38 cellular contexts compared by ENCODE assay signal in genomic region chr16:24279982-24280381, GRCh38. TPM values are rescaled to one million over a fixed set of nuclear protein-coding genes. Genes with fewer than 3 reads are reported as not detected.
"Had no signal": no experiment of that assay in that cellular context is flagged by ENCODE, and none has a peak within 500 bp of the region (broad histone marks: within the 10 kb centered on the region; RNA-seq: fewer than 3 reads in every experiment).

No MANE protein-coding gene starts in this region.

- H3K4me3 ChIP-seq: MG63 had no signal

- DNase-seq: Karpas-422, Kasumi-1, MG63, MM.1S, MV-4-11, NCI-H1048, NCI-H1092, NCI-H1092 treated with DMSO at 0.1 percent for 48 hours, NCI-H1105, NCI-H1105 treated with DMSO at 0.1 percent for 48 hours, NCI-H1417, NCI-H1417 treated with DMSO at 0.1 percent for 48 hours, NCI-H1436, NCI-H1436 treated with DMSO at 0.1 percent for 48 hours, NCI-H146, NCI-H1694, NCI-H1694 treated with DMSO at 0.1 percent for 48 hours, NCI-H187, NCI-H187 treated with DMSO at 0.1 percent for 48 hours, NCI-H1930, NCI-H2029, NCI-H2029 treated with DMSO at 0.1 percent for 48 hours, NCI-H2081, NCI-H2081 treated with DMSO at 0.1 percent for 48 hours, NCI-H2107, NCI-H2171, NCI-H2171 treated with DMSO at 0.1 percent for 48 hours, NCI-H2227 treated with DMSO at 0.1 percent for 48 hours, NCI-H226, NCI-H345, NCI-H446, NCI-H446 treated with DMSO at 0.1 percent for 48 hours, NCI-H510A, NCI-H510A treated with DMSO at 0.1 percent for 48 hours had no signal

- H3K9me3 ChIP-seq: MG63 had no signal

- H3K36me3 ChIP-seq: MG63 had no signal

RNA-seq across cellular contexts. Expression of gene CACNG3, which starts 23.8 kb away (rescaled TPM):
- total RNA-seq: LHCN-M2, M059J, MCF 10A, NCI-H460 had no signal
